1 cellular context compared by ENCODE assay signal in the genomic region with DNA sequence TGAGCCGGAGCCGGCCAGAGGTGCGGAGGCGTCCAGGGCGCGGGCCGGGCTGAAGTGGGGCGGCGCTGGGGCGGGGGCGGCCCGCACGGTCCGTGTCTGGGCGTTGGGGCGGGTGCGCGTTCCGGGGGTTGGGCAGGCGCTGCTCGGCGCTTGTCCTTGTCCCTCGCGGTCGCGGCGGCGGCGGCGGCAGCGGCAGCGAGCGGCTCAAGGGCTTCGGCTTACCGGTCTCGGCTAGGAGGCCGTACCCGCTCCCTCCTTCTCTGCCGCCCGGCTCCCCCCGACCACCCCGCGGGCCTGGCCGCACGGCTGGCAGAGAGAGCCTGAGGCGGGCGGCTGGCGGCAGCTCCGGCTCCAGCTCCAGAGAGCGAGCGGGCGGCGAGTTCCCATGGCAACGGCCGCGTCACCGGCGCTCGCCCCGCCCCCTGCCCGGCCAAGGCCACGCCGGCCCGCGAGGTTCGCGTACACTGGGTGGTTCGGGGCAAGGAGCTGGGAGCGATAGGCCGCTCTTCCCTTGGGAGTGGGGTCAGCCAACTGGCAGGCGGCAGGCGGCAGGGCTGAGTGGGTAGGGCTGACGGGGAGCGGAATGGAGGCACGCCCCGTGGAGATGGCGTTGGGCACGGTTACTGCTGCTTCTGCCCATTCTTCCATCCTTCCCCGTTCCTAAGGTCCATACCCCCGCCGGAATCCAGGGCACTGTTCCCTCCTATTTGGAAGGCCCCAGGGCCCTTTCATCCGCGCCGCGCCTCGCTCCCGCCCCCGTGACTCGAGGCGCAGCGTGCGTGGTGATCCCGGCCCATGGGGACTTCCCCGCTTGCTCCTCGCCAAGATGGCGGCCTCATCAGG.
TF ChIP-seq lines count a peak whose summit lies in the region.

A gene with protein sequence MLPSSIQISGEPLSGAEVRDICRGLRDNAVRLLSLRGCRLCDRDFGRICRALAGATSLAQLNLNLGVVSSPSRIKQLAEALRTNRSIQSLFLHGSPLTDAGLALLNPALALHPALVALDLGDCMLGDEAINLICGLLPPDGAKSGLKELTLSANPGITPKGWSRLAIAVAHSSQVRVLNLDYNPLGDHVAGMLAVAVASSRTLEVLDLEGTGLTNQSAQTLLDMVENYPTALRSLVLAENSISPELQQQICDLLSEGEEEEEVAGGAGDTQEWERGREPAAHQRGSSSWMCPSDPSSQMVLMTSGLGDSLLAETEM (minus strand): TSS at position 363 of the 843 bp plus-strand sequence. CDS start 561 bp downstream, outside the sequence.

TF ChIP-seq in HepG2, 621 proteins besides CTCF, POLR2A, EP300 and RAD21 (continued from another document and continues in another):
- TF ChIP-seq, protein P1, sequence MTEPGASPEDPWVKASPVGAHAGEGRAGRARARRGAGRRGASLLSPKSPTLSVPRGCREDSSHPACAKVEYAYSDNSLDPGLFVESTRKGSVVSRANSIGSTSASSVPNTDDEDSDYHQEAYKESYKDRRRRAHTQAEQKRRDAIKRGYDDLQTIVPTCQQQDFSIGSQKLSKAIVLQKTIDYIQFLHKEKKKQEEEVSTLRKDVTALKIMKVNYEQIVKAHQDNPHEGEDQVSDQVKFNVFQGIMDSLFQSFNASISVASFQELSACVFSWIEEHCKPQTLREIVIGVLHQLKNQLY (CRISPR knock-in tag; IDR thresholded peaks at IDR 0.05), result no peak
- TF ChIP-seq NCOA1 (CRISPR knock-in tag; IDR thresholded peaks at IDR 0.05), result no peak
- TF ChIP-seq SOX5 (CRISPR knock-in tag; IDR thresholded peaks at IDR 0.05; ENCODE audit: borderline replicate concordance), result no peak
- TF ChIP-seq TOE1 (CRISPR knock-in tag; IDR thresholded peaks at IDR 0.05), result no peak
- no peak for TF ChIP-seq ZMYM4 (CRISPR knock-in tag; IDR thresholded peaks at IDR 0.05)
- TF ChIP-seq FOSL2 (CRISPR knock-in tag; IDR thresholded peaks at IDR 0.05), result no peak; the same call in 1 of the 2 replicates
- no peak for TF ChIP-seq PHF21A (CRISPR knock-in tag; IDR thresholded peaks at IDR 0.05)
- TF ChIP-seq, protein P2, sequence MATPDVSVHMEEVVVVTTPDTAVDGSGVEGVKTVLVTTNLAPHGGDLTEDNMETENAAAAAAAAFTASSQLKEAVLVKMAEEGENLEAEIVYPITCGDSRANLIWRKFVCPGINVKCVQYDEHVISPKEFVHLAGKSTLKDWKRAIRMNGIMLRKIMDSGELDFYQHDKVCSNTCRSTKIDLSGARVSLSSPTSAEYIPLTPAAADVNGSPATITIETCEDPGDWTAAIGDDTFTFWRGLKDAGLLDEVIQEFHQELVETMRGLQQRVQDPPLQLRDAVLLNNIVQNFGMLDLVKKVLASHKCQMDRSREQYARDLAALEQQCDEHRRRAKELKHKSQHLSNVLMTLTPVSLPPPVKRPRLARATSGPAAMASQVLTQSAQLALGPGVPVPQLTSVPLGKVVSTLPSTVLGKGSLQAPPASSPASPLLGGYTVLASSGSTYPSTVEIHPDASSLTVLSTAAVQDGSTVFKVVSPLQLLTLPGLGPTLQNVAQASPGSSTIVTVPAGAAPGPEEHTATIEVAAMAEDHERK (CRISPR knock-in tag; IDR thresholded peaks at IDR 0.05; ENCODE audit: low read depth), result no peak
- TF ChIP-seq ZBTB38 (CRISPR knock-in tag; IDR thresholded peaks at IDR 0.05), result peak; percentile 80
- TF ChIP-seq, protein P3, sequence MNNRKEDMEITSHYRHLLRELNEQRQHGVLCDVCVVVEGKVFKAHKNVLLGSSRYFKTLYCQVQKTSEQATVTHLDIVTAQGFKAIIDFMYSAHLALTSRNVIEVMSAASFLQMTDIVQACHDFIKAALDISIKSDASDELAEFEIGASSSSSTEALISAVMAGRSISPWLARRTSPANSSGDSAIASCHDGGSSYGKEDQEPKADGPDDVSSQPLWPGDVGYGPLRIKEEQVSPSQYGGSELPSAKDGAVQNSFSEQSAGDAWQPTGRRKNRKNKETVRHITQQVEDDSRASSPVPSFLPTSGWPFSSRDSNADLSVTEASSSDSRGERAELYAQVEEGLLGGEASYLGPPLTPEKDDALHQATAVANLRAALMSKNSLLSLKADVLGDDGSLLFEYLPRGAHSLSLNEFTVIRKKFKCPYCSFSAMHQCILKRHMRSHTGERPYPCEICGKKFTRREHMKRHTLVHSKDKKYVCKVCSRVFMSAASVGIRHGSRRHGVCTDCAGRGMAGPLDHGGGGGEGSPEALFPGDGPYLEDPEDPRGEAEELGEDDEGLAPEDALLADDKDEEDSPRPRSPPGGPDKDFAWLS (CRISPR knock-in tag; IDR thresholded peaks at IDR 0.05; ENCODE audit: borderline replicate concordance), result 0 out of 2 replicates have a peak, but pooled peaks have one; percentile 58
- no peak for TF ChIP-seq NKX3-1 (CRISPR knock-in tag; IDR thresholded peaks at IDR 0.05)
- TF ChIP-seq, protein P4, sequence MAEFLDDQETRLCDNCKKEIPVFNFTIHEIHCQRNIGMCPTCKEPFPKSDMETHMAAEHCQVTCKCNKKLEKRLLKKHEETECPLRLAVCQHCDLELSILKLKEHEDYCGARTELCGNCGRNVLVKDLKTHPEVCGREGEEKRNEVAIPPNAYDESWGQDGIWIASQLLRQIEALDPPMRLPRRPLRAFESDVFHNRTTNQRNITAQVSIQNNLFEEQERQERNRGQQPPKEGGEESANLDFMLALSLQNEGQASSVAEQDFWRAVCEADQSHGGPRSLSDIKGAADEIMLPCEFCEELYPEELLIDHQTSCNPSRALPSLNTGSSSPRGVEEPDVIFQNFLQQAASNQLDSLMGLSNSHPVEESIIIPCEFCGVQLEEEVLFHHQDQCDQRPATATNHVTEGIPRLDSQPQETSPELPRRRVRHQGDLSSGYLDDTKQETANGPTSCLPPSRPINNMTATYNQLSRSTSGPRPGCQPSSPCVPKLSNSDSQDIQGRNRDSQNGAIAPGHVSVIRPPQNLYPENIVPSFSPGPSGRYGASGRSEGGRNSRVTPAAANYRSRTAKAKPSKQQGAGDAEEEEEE (CRISPR knock-in tag; IDR thresholded peaks at IDR 0.05; ENCODE audit: borderline replicate concordance), result no peak
- peak; percentile 83; the same call in 1 of the 2 replicates for TF ChIP-seq ZNF441 (CRISPR knock-in tag; IDR thresholded peaks at IDR 0.05; ENCODE audit: borderline replicate concordance)
- TF ChIP-seq ZC3H4 (CRISPR knock-in tag; IDR thresholded peaks at IDR 0.05; ENCODE audit: borderline replicate concordance), result no peak; the same call in 1 of the 2 replicates
- TF ChIP-seq, protein P5, sequence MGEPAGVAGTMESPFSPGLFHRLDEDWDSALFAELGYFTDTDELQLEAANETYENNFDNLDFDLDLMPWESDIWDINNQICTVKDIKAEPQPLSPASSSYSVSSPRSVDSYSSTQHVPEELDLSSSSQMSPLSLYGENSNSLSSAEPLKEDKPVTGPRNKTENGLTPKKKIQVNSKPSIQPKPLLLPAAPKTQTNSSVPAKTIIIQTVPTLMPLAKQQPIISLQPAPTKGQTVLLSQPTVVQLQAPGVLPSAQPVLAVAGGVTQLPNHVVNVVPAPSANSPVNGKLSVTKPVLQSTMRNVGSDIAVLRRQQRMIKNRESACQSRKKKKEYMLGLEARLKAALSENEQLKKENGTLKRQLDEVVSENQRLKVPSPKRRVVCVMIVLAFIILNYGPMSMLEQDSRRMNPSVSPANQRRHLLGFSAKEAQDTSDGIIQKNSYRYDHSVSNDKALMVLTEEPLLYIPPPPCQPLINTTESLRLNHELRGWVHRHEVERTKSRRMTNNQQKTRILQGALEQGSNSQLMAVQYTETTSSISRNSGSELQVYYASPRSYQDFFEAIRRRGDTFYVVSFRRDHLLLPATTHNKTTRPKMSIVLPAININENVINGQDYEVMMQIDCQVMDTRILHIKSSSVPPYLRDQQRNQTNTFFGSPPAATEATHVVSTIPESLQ (CRISPR knock-in tag; conservative IDR thresholded peaks at IDR 0.05), result no peak
- TF ChIP-seq ELF4 (CRISPR knock-in tag; IDR thresholded peaks at IDR 0.05; ENCODE audit: borderline replicate concordance), result no peak
- TF ChIP-seq YY1 (IDR thresholded peaks at IDR 0.05; ENCODE audit: insufficient read depth, insufficient replicate concordance, low read depth, low read length), result peak; percentile 64
- peak; percentile 11; the same call in 1 of the 2 replicates for TF ChIP-seq RARA (CRISPR knock-in tag; IDR thresholded peaks at IDR 0.05)
- TF ChIP-seq PHF8 (CRISPR knock-in tag; IDR thresholded peaks at IDR 0.05), result no peak; the same call in 1 of the 2 replicates
- TF ChIP-seq HDAC1 (CRISPR knock-in tag; IDR thresholded peaks at IDR 0.05), result peak; percentile 81
- TF ChIP-seq, protein P6, sequence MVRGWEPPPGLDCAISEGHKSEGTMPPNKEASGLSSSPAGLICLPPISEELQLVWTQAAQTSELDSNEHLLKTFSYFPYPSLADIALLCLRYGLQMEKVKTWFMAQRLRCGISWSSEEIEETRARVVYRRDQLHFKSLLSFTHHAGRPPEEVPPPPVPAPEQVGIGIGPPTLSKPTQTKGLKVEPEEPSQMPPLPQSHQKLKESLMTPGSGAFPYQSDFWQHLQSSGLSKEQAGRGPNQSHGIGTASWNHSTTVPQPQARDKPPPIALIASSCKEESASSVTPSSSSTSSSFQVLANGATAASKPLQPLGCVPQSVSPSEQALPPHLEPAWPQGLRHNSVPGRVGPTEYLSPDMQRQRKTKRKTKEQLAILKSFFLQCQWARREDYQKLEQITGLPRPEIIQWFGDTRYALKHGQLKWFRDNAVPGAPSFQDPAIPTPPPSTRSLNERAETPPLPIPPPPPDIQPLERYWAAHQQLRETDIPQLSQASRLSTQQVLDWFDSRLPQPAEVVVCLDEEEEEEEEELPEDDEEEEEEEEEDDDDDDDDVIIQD (CRISPR knock-in tag; IDR thresholded peaks at IDR 0.05; ENCODE audit: low read depth), result no peak
- TF ChIP-seq ZSCAN25 (CRISPR knock-in tag; IDR thresholded peaks at IDR 0.05), result no peak
- TF ChIP-seq ZKSCAN1 (IDR thresholded peaks at IDR 0.05; ENCODE audit: low read length), result no peak
- TF ChIP-seq, protein P7, sequence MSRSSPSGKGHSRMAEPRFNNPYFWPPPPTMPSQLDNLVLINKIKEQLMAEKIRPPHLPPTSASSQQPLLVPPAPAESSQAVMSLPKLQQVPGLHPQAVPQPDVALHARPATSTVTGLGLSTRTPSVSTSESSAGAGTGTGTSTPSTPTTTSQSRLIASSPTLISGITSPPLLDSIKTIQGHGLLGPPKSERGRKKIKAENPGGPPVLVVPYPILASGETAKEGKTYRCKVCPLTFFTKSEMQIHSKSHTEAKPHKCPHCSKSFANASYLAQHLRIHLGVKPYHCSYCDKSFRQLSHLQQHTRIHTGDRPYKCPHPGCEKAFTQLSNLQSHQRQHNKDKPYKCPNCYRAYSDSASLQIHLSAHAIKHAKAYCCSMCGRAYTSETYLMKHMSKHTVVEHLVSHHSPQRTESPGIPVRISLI (CRISPR knock-in tag; IDR thresholded peaks at IDR 0.05; ENCODE audit: borderline replicate concordance), result peak; percentile 48; the same call in 1 of the 2 replicates
- TF ChIP-seq CAMTA2 (CRISPR knock-in tag; IDR thresholded peaks at IDR 0.05; ENCODE audit: borderline replicate concordance), result no peak
- TF ChIP-seq JUN (CRISPR knock-in tag; IDR thresholded peaks at IDR 0.05), result no peak
- no peak for TF ChIP-seq ADNP (CRISPR knock-in tag; IDR thresholded peaks at IDR 0.05)
- TF ChIP-seq, protein P8, sequence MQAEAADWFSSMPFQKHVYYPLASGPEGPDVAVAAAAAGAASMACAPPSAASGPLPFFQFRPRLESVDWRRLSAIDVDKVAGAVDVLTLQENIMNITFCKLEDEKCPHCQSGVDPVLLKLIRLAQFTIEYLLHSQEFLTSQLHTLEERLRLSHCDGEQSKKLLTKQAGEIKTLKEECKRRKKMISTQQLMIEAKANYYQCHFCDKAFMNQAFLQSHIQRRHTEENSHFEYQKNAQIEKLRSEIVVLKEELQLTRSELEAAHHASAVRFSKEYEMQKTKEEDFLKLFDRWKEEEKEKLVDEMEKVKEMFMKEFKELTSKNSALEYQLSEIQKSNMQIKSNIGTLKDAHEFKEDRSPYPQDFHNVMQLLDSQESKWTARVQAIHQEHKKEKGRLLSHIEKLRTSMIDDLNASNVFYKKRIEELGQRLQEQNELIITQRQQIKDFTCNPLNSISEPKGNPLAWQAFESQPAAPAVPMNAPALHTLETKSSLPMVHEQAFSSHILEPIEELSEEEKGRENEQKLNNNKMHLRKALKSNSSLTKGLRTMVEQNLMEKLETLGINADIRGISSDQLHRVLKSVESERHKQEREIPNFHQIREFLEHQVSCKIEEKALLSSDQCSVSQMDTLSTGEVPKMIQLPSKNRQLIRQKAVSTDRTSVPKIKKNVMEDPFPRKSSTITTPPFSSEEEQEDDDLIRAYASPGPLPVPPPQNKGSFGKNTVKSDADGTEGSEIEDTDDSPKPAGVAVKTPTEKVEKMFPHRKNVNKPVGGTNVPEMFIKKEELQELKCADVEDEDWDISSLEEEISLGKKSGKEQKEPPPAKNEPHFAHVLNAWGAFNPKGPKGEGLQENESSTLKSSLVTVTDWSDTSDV (CRISPR knock-in tag; IDR thresholded peaks at IDR 0.05), result peak; percentile 96; the same call in 1 of the 2 replicates
- TF ChIP-seq SATB2 (CRISPR knock-in tag; IDR thresholded peaks at IDR 0.05), result no peak
- TF ChIP-seq NPAS2 (CRISPR knock-in tag; IDR thresholded peaks at IDR 0.05; ENCODE audit: borderline replicate concordance), result no peak
- TF ChIP-seq, protein P9, sequence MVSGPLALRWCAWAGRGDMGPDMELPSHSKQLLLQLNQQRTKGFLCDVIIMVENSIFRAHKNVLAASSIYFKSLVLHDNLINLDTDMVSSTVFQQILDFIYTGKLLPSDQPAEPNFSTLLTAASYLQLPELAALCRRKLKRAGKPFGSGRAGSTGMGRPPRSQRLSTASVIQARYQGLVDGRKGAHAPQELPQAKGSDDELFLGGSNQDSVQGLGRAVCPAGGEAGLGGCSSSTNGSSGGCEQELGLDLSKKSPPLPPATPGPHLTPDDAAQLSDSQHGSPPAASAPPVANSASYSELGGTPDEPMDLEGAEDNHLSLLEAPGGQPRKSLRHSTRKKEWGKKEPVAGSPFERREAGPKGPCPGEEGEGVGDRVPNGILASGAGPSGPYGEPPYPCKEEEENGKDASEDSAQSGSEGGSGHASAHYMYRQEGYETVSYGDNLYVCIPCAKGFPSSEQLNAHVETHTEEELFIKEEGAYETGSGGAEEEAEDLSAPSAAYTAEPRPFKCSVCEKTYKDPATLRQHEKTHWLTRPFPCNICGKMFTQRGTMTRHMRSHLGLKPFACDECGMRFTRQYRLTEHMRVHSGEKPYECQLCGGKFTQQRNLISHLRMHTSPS (CRISPR knock-in tag; IDR thresholded peaks at IDR 0.05; ENCODE audit: low read depth), result no peak
- no peak for TF ChIP-seq ZNF354B (CRISPR knock-in tag; IDR thresholded peaks at IDR 0.05)
- no peak for TF ChIP-seq ZNF577 (CRISPR knock-in tag; IDR thresholded peaks at IDR 0.05; ENCODE audit: borderline replicate concordance, low read depth)
- no peak for TF ChIP-seq ZBTB7A (CRISPR knock-in tag; IDR thresholded peaks at IDR 0.05)
- TF ChIP-seq NONO (IDR thresholded peaks at IDR 0.05), result no peak
- TF ChIP-seq NONO (CRISPR knock-in tag; conservative IDR thresholded peaks at IDR 0.05), result peak; percentile 81
- TF ChIP-seq, protein P10, sequence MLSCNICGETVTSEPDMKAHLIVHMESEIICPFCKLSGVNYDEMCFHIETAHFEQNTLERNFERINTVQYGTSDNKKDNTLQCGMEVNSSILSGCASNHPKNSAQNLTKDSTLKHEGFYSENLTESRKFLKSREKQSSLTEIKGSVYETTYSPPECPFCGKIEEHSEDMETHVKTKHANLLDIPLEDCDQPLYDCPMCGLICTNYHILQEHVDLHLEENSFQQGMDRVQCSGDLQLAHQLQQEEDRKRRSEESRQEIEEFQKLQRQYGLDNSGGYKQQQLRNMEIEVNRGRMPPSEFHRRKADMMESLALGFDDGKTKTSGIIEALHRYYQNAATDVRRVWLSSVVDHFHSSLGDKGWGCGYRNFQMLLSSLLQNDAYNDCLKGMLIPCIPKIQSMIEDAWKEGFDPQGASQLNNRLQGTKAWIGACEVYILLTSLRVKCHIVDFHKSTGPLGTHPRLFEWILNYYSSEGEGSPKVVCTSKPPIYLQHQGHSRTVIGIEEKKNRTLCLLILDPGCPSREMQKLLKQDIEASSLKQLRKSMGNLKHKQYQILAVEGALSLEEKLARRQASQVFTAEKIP (CRISPR knock-in tag; IDR thresholded peaks at IDR 0.05; ENCODE audit: borderline replicate concordance), result no peak
- TF ChIP-seq ZSCAN31 (CRISPR knock-in tag; IDR thresholded peaks at IDR 0.05; ENCODE audit: low read depth), result peak; percentile 47; the same call in 1 of the 2 replicates
- TF ChIP-seq MTF2 (CRISPR knock-in tag; IDR thresholded peaks at IDR 0.05; ENCODE audit: borderline replicate concordance), result no peak
